In genomic region chr10:3409928-3410327, GRCh38 we compare ENCODE assay signal across 24 cellular contexts.
"Had no signal": no experiment of that assay in that cellular context is flagged by ENCODE, and none has a peak within 500 bp of the region (broad histone marks: within the 10 kb centered on the region; RNA-seq: fewer than 3 reads in every experiment).

No MANE protein-coding gene starts in this region.

- H3K27me3 ChIP-seq: dorsolateral prefrontal cortex, esophagus muscularis mucosa, foreskin keratinocyte, gastroesophageal sphincter, heart left ventricle, hepatocyte had no signal

- H3K36me3 ChIP-seq: esophagus muscularis mucosa, gastroesophageal sphincter, heart left ventricle, left ventricle myocardium inferior, lower lobe of right lung had no signal

- H3K4me1 ChIP-seq: foreskin keratinocyte, lower lobe of right lung had no signal

- ATAC-seq: foreskin keratinocyte, gastroesophageal sphincter, heart left ventricle, left colon, left lobe of liver, lower lobe of right lung had no signal

- H3K9me3 ChIP-seq: esophagus muscularis mucosa, gastroesophageal sphincter, heart left ventricle, lower lobe of right lung had no signal

- H2AFZ ChIP-seq: hepatocyte had no signal

- H3K4me3 ChIP-seq: coronary artery, dorsolateral prefrontal cortex, esophagus muscularis mucosa, gastroesophageal sphincter, heart left ventricle, hepatocyte, left ventricle myocardium inferior, lower lobe of right lung had no signal

- H3K27ac ChIP-seq: coronary artery, dorsolateral prefrontal cortex, esophagus muscularis mucosa, foreskin keratinocyte, gastroesophageal sphincter, heart left ventricle, hepatocyte, left ventricle myocardium inferior, lower lobe of right lung had no signal

- H3K79me2 ChIP-seq: hepatocyte had no signal

- H3K4me2 ChIP-seq: hepatocyte had no signal

- DNase-seq: dermis blood vessel endothelial cell; dorsolateral prefrontal cortex; effector CD4-positive, alpha-beta T cell; effector memory CD4-positive, alpha-beta T cell; foreskin keratinocyte; heart left ventricle; hypothalamus; immature natural killer cell; islet precursor cell; kidney; kidney glomerular epithelial cell; left colon; left ventricle myocardium inferior; lower lobe of right lung; mesendoderm; midbrain had no signal

- FAIRE-seq: colon, endothelial cell of umbilical vein, frontal cortex, kidney had no signal
